In genomic region chr19:45178262-45179062, GRCh38 we compare ENCODE assay signal across 7 cellular contexts.
DNase-seq lines count a peak whose midpoint lies in the region; ATAC-seq and TF ChIP-seq lines count a peak whose summit lies in the region.

Gene BLOC1S3 (plus strand): TSS chr19:45178784. CDS start chr19:45179297, 513 bp downstream.

- peak; percentile 83 for TF ChIP-seq POLR2A in GM18505 (IDR thresholded peaks at IDR 0.05; ENCODE audit: borderline replicate concordance, extremely low read depth, insufficient read depth, insufficient read length)

- ATAC-seq in GM18505 (IDR thresholded peaks at IDR 0.05; ENCODE audit: unreplicated experiment), result peak; percentile 74
- ATAC-seq in HG02973 (IDR thresholded peaks at IDR 0.05; ENCODE audit: unreplicated experiment), result peak; percentile 80

- H3K27ac ChIP-seq in rectal smooth muscle tissue (ENCODE audit: low read depth, low read length), result peak within 1 kb of the TSS; percentile 91

- peak; percentile 35 for TF ChIP-seq CTCF in astrocyte of the cerebellum (IDR thresholded peaks at IDR 0.05; ENCODE audit: low read depth, low read length, missing control alignments)

- H3K27me3 ChIP-seq in rectal smooth muscle tissue (ENCODE audit: control insufficient read depth, insufficient read depth, low read length), result no peaks in the 10 kb centered on the region

- H3K9ac ChIP-seq in rectal smooth muscle tissue (ENCODE audit: low read length), result peak within 1 kb of the TSS; percentile 70

- DNase-seq in NCI-H2029 (lab: John Stamatoyannopoulos, UW) (peak; percentile 100), T-helper 22 cell (ENCODE audit: low read depth) (peak; percentile 100), astrocyte of the cerebellum (ENCODE audit: low read depth) (peak; percentile 100), hepatic stellate cell (ENCODE audit: low spot score) (peak; percentile 99)

- H3K36me3 ChIP-seq in rectal smooth muscle tissue (ENCODE audit: control insufficient read depth, insufficient read depth, low read length), result peaks cover 7% of the 10 kb centered on the region

- in situ Hi-C loops in astrocyte of the cerebellum (cut with HindIII; ENCODE audit: low sequenced_read_pairs), result no loop called here

- H3K4me3 ChIP-seq in astrocyte of the cerebellum (ENCODE audit: low read depth, low read length), result peak within 1 kb of the TSS; percentile 96
- peak within 1 kb of the TSS; percentile 96 for H3K4me3 ChIP-seq in rectal smooth muscle tissue (ENCODE audit: low read length)

- peaks cover 6% of the 10 kb centered on the region for H3K4me1 ChIP-seq in rectal smooth muscle tissue (ENCODE audit: control insufficient read depth, insufficient read depth, low read length)

Comparison
In these comparisons a context has a peak if more than half of its experiments do, and no peak if none do; other contexts are left out.
1. Peak in every context shown above with its lines: DNase-seq, ATAC-seq, H3K4me3 ChIP-seq and H3K27ac ChIP-seq.